10 cellular contexts compared by ENCODE assay signal in the genomic region with DNA sequence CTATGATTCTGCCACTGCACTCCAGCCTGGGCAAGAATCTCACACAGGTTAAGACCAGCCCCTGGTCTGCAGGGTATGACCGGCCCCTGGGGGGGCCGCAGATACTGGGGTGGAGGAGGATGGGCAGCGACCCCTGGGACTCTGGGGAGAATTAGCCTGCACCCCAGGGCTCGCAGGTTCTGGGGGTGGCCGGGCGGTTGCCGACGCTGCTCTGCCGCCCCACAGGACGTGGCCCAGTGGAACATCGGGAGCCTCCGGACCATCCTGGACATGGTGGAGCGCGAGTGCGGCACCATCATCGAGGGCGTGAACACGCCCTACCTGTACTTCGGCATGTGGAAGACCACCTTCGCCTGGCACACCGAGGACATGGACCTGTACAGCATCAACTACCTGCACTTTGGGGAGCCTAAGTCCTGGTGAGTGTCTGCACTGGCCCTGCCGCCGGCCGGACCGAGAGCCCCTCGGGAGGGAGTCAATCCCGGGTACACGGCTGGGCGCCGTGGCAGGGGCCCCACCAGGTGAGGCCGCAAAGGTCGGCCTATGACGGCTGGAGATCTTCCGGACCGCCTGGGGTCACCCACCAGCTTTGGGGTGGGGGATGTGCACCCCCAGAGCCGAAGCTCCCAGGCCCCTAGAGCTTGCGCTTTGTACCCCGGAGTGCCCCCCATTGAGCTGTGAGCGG.
DNase-seq lines count a peak whose midpoint lies in the region; ATAC-seq, FAIRE-seq and TF ChIP-seq lines count a peak whose summit lies in the region.
"Had no signal": no experiment of that assay in that cellular context is flagged by ENCODE, and none has a peak within 500 bp of the region (broad histone marks: within the 10 kb centered on the region; RNA-seq: fewer than 3 reads in every experiment).

No MANE protein-coding gene starts in this region.

- no peak for TF ChIP-seq CTCF in HepG2 (CRISPR knock-in tag; IDR thresholded peaks at IDR 0.05)
- no peak for TF ChIP-seq CTCF in spleen (IDR thresholded peaks at IDR 0.05 in 8 of 11, conservative IDR thresholded peaks at IDR 0.05 in 3 of 11)

- H3K9me3 ChIP-seq in HepG2 (ENCODE audit: low read length), result no peaks in the 10 kb centered on the region
- H3K9me3 ChIP-seq in spleen, result no peaks in the 10 kb centered on the region
- H3K9me3 ChIP-seq: left ventricle myocardium inferior, neutrophil had no signal

- WGBS in HepG2 (ENCODE audit: low lambda C conversion rate), result 96% methylated on average over 16 of the region's 39 CpGs
- WGBS in spleen, 5 donors, result 94 to 98% (median 97%) methylated on average over 7 to 39 of the region's 39 CpGs

- POLR2A ChIA-PET in HepG2 (lab: Yijun Ruan, JAX), result no interaction called here

- DNase-seq in H7, result peak; percentile 65
- DNase-seq in HepG2 (ENCODE audit: low spot score), result no peak
- DNase-seq in spleen, result peak; percentile 70
- no peak for DNase-seq in GM19239 (ENCODE audit: insufficient read length, low spot score)
- no peak for DNase-seq in inferior parietal cortex (ENCODE audit: extremely low spot score)
- no peak for DNase-seq in GF-D8 (lab: John Stamatoyannopoulos, UW)
- no peak for DNase-seq in GM12892 (ENCODE audit: insufficient read length)

- BruUV-seq in HepG2 (replicated peaks; lab: Mats Ljungman, UMichigan), result no TSS peak

- H4K20me1 ChIP-seq in HepG2 (ENCODE audit: insufficient read depth, low read length), result peaks cover 36% of the 10 kb centered on the region

- TF ChIP-seq EP300 in HepG2 (IDR thresholded peaks at IDR 0.05; ENCODE audit: low read depth in 2 of 2, low read length in 2 of 2), result no peak
- TF ChIP-seq EP300 in HepG2 (CRISPR knock-in tag; IDR thresholded peaks at IDR 0.05; ENCODE audit: borderline replicate concordance), result no peak

- H3K36me3 ChIP-seq in H7 (replicated peaks; ENCODE audit: control insufficient read depth, insufficient read depth, low read length) (no peaks in the 10 kb centered on the region; the same call in 1 of the 2 replicates), HepG2 (replicated peaks in 1 of 2; ENCODE audit: control insufficient read depth in 1 of 2, insufficient read depth in 2 of 2, low read length in 2 of 2) (peaks cover 17 to 31% of the 10 kb centered on the region in 2 experiments; a peak in 4 of 5 replicates), spleen (peaks cover 0 to 89% (median 16%) of the 10 kb centered on the region in 6 donors)

- no peak for TF ChIP-seq RAD21 in HepG2 (CRISPR knock-in tag; IDR thresholded peaks at IDR 0.05)

- FAIRE-seq in HepG2 (lab: Jason Lieb, UNC) (no peak), GM19239 (lab: Jason Lieb, UNC) (no peak), GM12892 (lab: Jason Lieb, UNC) (no peak)

- intact Hi-C loops in HepG2 (cut with micrococcal nuclease; ENCODE audit: unreplicated experiment) (loop anchor here (5.0 kb wide), 1 partner anchor 105 kb away; no protein-coding TSS in a partner anchor), spleen (cut with DNase I; ENCODE audit: low total_unique reads) (loop anchor here (5.0 kb wide), 1 partner anchor 530 kb away; no protein-coding TSS in a partner anchor)

- CTCF ChIA-PET in HepG2 (lab: Yijun Ruan, JAX; ENCODE audit: low intra/inter-chr PET ratio, low total read pairs), result interaction anchor here (2.6 kb wide), 1 partner anchor 107 kb away, joined by 11 read pairs; no protein-coding TSS in a partner anchor

- H3K27ac ChIP-seq in angular gyrus (ENCODE audit: low read depth, low read length), result peak overlapping the region; percentile 55
- no peak overlapping the region for H3K27ac ChIP-seq in HepG2 (ENCODE audit: extremely low read length, insufficient read depth, low read length)
- H3K27ac ChIP-seq in spleen, result no peak overlapping the region
- H3K27ac ChIP-seq: neutrophil had no signal

- H3K27me3 ChIP-seq in H7 (ENCODE audit: control insufficient read depth, insufficient read depth, low read length) (no peaks in the 10 kb centered on the region), HepG2 (ENCODE audit: control insufficient read depth in 1 of 2, insufficient read depth in 2 of 2, low read length in 2 of 2) (no peaks in the 10 kb centered on the region), spleen (replicated peaks in 1 of 7) (no peaks in the 10 kb centered on the region)
- H3K27me3 ChIP-seq: neutrophil had no signal

- no peak overlapping the region for H3K4me2 ChIP-seq in HepG2 (ENCODE audit: low read depth, low read length)

- no peak overlapping the region for H2AFZ ChIP-seq in HepG2 (ENCODE audit: low read length)

- H3K9ac ChIP-seq in HepG2 (ENCODE audit: insufficient read depth, low read depth, low read length), result no peak overlapping the region

- no peak for ATAC-seq in HepG2

- H3K4me1 ChIP-seq in HepG2 (ENCODE audit: insufficient read depth, low read length), result peaks cover 24% of the 10 kb centered on the region
- peaks cover 6 to 60% (median 40%) of the 10 kb centered on the region in 6 donors for H3K4me1 ChIP-seq in spleen

- TF ChIP-seq POLR2A in HepG2 (IDR thresholded peaks at IDR 0.05; ENCODE audit: insufficient read depth in 1 of 2, low read depth in 2 of 2, low read length in 2 of 2), result no peak
- TF ChIP-seq POLR2A in spleen (IDR thresholded peaks at IDR 0.05), result no peak
- TF ChIP-seq POLR2A in GM12892 (IDR thresholded peaks at IDR 0.05; ENCODE audit: low read depth, low read length), result no peak

- H3K79me2 ChIP-seq in HepG2 (ENCODE audit: insufficient read depth, low read length), result no peaks in the 10 kb centered on the region

- in situ Hi-C loops in HepG2 (cut with HindIII; ENCODE audit: extremely low pct_ligation_motif_present, low pct_unique_long_range_greater_than_20kb), result no loop called here

- H3K4me3 ChIP-seq in H7 (ENCODE audit: insufficient read depth, low read depth, low read length) (no peak overlapping the region), HepG2 (replicated peaks in 1 of 3; ENCODE audit: insufficient read depth in 1 of 3, low read depth in 2 of 3, low read length in 3 of 3) (no peak overlapping the region), spleen (no peak overlapping the region)
- H3K4me3 ChIP-seq: left ventricle myocardium inferior had no signal

TF ChIP-seq in HepG2, 621 proteins besides CTCF, POLR2A, EP300 and RAD21:
- TF ChIP-seq EHMT2 (IDR thresholded peaks at IDR 0.05; ENCODE audit: borderline replicate concordance, low read depth, low read length) (no peak), CBX5 (CRISPR knock-in tag; IDR thresholded peaks at IDR 0.05; ENCODE audit: borderline replicate concordance) (no peak), ZNF230 (CRISPR knock-in tag; IDR thresholded peaks at IDR 0.05) (no peak), ZNF776 (CRISPR knock-in tag; IDR thresholded peaks at IDR 0.05) (no peak), AGO2 (optimal IDR thresholded peaks at IDR 0.05; ENCODE audit: low read depth, low read length) (peak; percentile 7)
- TF ChIP-seq, protein P1, sequence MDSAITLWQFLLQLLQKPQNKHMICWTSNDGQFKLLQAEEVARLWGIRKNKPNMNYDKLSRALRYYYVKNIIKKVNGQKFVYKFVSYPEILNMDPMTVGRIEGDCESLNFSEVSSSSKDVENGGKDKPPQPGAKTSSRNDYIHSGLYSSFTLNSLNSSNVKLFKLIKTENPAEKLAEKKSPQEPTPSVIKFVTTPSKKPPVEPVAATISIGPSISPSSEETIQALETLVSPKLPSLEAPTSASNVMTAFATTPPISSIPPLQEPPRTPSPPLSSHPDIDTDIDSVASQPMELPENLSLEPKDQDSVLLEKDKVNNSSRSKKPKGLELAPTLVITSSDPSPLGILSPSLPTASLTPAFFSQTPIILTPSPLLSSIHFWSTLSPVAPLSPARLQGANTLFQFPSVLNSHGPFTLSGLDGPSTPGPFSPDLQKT (CRISPR knock-in tag; IDR thresholded peaks at IDR 0.05; ENCODE audit: borderline replicate concordance), result no peak
- TF ChIP-seq, protein P2, sequence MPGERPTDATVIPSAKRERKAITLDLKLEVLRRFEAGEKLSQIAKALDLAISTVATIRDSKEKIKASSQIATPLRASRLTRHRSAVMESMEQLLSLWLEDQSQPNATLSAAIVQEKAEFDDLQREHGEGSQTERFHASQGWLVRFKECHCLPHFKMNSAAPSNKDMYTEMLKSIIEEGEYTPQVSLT (CRISPR knock-in tag; IDR thresholded peaks at IDR 0.05; ENCODE audit: borderline replicate concordance, low read depth), result no peak
- TF ChIP-seq, protein P3, sequence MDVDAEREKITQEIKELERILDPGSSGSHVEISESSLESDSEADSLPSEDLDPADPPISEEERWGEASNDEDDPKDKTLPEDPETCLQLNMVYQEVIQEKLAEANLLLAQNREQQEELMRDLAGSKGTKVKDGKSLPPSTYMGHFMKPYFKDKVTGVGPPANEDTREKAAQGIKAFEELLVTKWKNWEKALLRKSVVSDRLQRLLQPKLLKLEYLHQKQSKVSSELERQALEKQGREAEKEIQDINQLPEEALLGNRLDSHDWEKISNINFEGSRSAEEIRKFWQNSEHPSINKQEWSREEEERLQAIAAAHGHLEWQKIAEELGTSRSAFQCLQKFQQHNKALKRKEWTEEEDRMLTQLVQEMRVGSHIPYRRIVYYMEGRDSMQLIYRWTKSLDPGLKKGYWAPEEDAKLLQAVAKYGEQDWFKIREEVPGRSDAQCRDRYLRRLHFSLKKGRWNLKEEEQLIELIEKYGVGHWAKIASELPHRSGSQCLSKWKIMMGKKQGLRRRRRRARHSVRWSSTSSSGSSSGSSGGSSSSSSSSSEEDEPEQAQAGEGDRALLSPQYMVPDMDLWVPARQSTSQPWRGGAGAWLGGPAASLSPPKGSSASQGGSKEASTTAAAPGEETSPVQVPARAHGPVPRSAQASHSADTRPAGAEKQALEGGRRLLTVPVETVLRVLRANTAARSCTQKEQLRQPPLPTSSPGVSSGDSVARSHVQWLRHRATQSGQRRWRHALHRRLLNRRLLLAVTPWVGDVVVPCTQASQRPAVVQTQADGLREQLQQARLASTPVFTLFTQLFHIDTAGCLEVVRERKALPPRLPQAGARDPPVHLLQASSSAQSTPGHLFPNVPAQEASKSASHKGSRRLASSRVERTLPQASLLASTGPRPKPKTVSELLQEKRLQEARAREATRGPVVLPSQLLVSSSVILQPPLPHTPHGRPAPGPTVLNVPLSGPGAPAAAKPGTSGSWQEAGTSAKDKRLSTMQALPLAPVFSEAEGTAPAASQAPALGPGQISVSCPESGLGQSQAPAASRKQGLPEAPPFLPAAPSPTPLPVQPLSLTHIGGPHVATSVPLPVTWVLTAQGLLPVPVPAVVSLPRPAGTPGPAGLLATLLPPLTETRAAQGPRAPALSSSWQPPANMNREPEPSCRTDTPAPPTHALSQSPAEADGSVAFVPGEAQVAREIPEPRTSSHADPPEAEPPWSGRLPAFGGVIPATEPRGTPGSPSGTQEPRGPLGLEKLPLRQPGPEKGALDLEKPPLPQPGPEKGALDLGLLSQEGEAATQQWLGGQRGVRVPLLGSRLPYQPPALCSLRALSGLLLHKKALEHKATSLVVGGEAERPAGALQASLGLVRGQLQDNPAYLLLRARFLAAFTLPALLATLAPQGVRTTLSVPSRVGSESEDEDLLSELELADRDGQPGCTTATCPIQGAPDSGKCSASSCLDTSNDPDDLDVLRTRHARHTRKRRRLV (CRISPR knock-in tag; IDR thresholded peaks at IDR 0.05), result no peak

Comparison
In these comparisons a context has a peak if more than half of its experiments do, and no peak if none do; other contexts are left out.
1. DNase-seq: peak in H7 (single experiment) and spleen (single experiment); none in HepG2 (single experiment), GM19239 (single experiment), inferior parietal cortex (single experiment), GF-D8 (single experiment) and GM12892 (single experiment).